In genomic region chr11:2928605-2929510, GRCh38 we compare ENCODE assay signal across 8 cellular contexts. TPM values are rescaled to one million over a fixed set of nuclear protein-coding genes. Genes with fewer than 3 reads are reported as not detected.
A peak's percentile ranks its signal among the peaks of the same experiment; 100 is the strongest.
DNase-seq lines count a peak whose midpoint lies in the region; ATAC-seq, FAIRE-seq and TF ChIP-seq lines count a peak whose summit lies in the region.

Gene PHLDA2 (minus strand): TSS chr11:2929420. CDS start chr11:2929364, 56 bp downstream.

- peaks cover 24% of the 10 kb centered on the region for H3K4me1 Mint-ChIP-seq in activated CD8-positive, alpha-beta T cell treated with anti-CD3 and anti-CD28 coated beads for 36 hours (ENCODE audit: low read depth)

- H3K4me3 Mint-ChIP-seq in activated CD8-positive, alpha-beta T cell treated with anti-CD3 and anti-CD28 coated beads for 36 hours: peak within 1 kb of the TSS; percentile 75

- no peak for TF ChIP-seq EP300 in stomach (IDR thresholded peaks at IDR 0.05)

- H4K20me1 ChIP-seq in endothelial cell of umbilical vein (replicated peaks; ENCODE audit: control insufficient read depth, extremely low read depth, insufficient read depth, low read length): no peaks in the 10 kb centered on the region

- peak within 1 kb of the TSS; percentile 79 for H3K4me2 ChIP-seq in endothelial cell of umbilical vein (ENCODE audit: insufficient read depth, low read length)

- BruUV-seq in endothelial cell of umbilical vein (replicated peaks; lab: Mats Ljungman, UMichigan): TSS peak; percentile 91

- H3K27me3 ChIP-seq in endothelial cell of umbilical vein (ENCODE audit: control insufficient read depth in 2 of 2, insufficient read depth in 2 of 2, low read length in 2 of 2) (no peaks in the 10 kb centered on the region), stomach (peaks cover 0 to 53% (median 12%) of the 10 kb centered on the region in 3 donors)

- peaks cover 2% of the 10 kb centered on the region for H3K9me3 Mint-ChIP-seq in activated CD8-positive, alpha-beta T cell treated with anti-CD3 and anti-CD28 coated beads for 36 hours

- ATAC-seq in activated CD8-positive, alpha-beta T cell treated with anti-CD3 and anti-CD28 coated beads for 36 hours: peak; percentile 14

- no peak for TF ChIP-seq CTCF in activated CD8-positive, alpha-beta T cell treated with anti-CD3 and anti-CD28 coated beads for 36 hours (IDR thresholded peaks at IDR 0.05)
- TF ChIP-seq CTCF in endothelial cell of umbilical vein (IDR thresholded peaks at IDR 0.05; ENCODE audit: extremely low read depth in 1 of 2, insufficient read depth in 1 of 2, low read depth in 1 of 2, low read length in 2 of 2) (no peak), stomach (IDR thresholded peaks at IDR 0.05) (no peak)

- H3K9me1 ChIP-seq in endothelial cell of umbilical vein (replicated peaks; ENCODE audit: control insufficient read depth, extremely low read depth, insufficient read depth, low read length): no peaks in the 10 kb centered on the region

- no peaks in the 10 kb centered on the region for H3K36me3 ChIP-seq in endothelial cell of umbilical vein (ENCODE audit: control insufficient read depth in 2 of 2, extremely low read depth in 1 of 2, insufficient read depth in 2 of 2, low read length in 2 of 2)
- no peaks in the 10 kb centered on the region for H3K36me3 ChIP-seq in stomach

- H3K79me2 ChIP-seq in endothelial cell of umbilical vein (ENCODE audit: control insufficient read depth, insufficient read depth, low read length): peaks cover 28% of the 10 kb centered on the region

- DNase-seq in ELR (ENCODE audit: low read depth): peak; percentile 87
- peak; percentile 10 for DNase-seq in NCI-H2029 treated with DMSO at 0.1 percent for 48 hours (lab: John Stamatoyannopoulos, UW)
- DNase-seq in activated CD8-positive, alpha-beta T cell treated with anti-CD3 and anti-CD28 coated beads for 36 hours: peak; percentile 76
- peak; percentile 59 for DNase-seq in endothelial cell of umbilical vein (ENCODE audit: low read depth, low spot score)
- DNase-seq in mucosa of gallbladder (ENCODE audit: low spot score): peak; percentile 78
- peak; percentile 71 for DNase-seq in stomach
- DNase-seq in medulla oblongata (ENCODE audit: extremely low spot score): no peak
- no peak for DNase-seq in G401 (ENCODE audit: low spot score)

- H3K9me3 ChIP-seq in endothelial cell of umbilical vein (replicated peaks; ENCODE audit: control insufficient read depth, insufficient read depth, low read length) (no peaks in the 10 kb centered on the region), stomach (no peaks in the 10 kb centered on the region)

- intact Hi-C loops in activated CD8-positive, alpha-beta T cell treated with anti-CD3 and anti-CD28 coated beads for 36 hours (cut with micrococcal nuclease): no loop called here
- intact Hi-C loops in endothelial cell of umbilical vein (cut with micrococcal nuclease) (loop anchor here (1.0 kb wide), 1 partner anchor 31 kb away; no protein-coding TSS in a partner anchor), stomach (cut with DNase I; ENCODE audit: low total_unique reads) (no loop called here)

- CTCF ChIA-PET in activated CD8-positive, alpha-beta T cell treated with anti-CD3 and anti-CD28 coated beads for 36 hours (lab: Charles Lee): interaction anchor here (1.3 to 2.6 kb wide), 10 partner anchors 9 to 395 kb away, joined by 3 to 23 read pairs (median 7); a partner anchor contains a TSS
- CTCF ChIA-PET in endothelial cell of umbilical vein (lab: Charles Lee): interaction anchor here (0.9 to 3.1 kb wide), 17 partner anchors 8 to 450 kb away, joined by 3 to 46 read pairs (median 6); partner anchors contain the start of genes NAP1L4 and ZNF195

- peak within 1 kb of the TSS; percentile 68 for H3K9ac ChIP-seq in endothelial cell of umbilical vein (replicated peaks; ENCODE audit: extremely low read depth, insufficient read depth, low read length)

- H3K4me3 ChIP-seq in endothelial cell of umbilical vein (replicated peaks in 1 of 3; ENCODE audit: insufficient read depth in 1 of 3, low read depth in 1 of 3, low read length in 3 of 3) (peak within 1 kb of the TSS; percentile 50 to 54 (median 53)), stomach (peak within 1 kb of the TSS; percentile 52 to 71 (median 60))

- in situ Hi-C loops in G401 (cut with HindIII; ENCODE audit: low sequenced_read_pairs): no loop called here

- H3K36me3 Mint-ChIP-seq in activated CD8-positive, alpha-beta T cell treated with anti-CD3 and anti-CD28 coated beads for 36 hours (ENCODE audit: low read depth): no peaks in the 10 kb centered on the region

- peak within 1 kb of the TSS; percentile 79 for H2AFZ ChIP-seq in endothelial cell of umbilical vein (ENCODE audit: low read depth, low read length)

- dilution Hi-C loops in endothelial cell of umbilical vein (cut with MboI; ENCODE audit: extremely low pct_ligation_motif_present, low sequenced_read_pairs): no loop called here

- peak within 1 kb of the TSS; percentile 78 for H3K27ac ChIP-seq in endothelial cell of umbilical vein (ENCODE audit: insufficient read depth, low read depth, low read length)
- peak within 1 kb of the TSS; percentile 84 to 89 (median 88) for H3K27ac ChIP-seq in stomach

- POLR2A ChIA-PET in activated CD8-positive, alpha-beta T cell treated with anti-CD3 and anti-CD28 coated beads for 36 hours (lab: Charles Lee): interaction anchor here (0.7 to 4.5 kb wide), 5 partner anchors 12 to 206 kb away, joined by 3 to 39 read pairs (median 5); a partner anchor contains a TSS
- POLR2A ChIA-PET in endothelial cell of umbilical vein (lab: Charles Lee): interaction anchor here (0.8 to 2.1 kb wide), 13 partner anchors 10 to 396 kb away, joined by 3 to 13 read pairs (median 4); partner anchors contain the start of genes CDKN1C and NAP1L4

- FAIRE-seq in endothelial cell of umbilical vein (lab: Jason Lieb, UNC): peak; percentile 66

- WGBS in stomach, 5 donors: 0 to 2% (median 1%) methylated on average over 24 to 109 of the region's 109 CpGs

- peaks cover 25% of the 10 kb centered on the region for H3K27me3 Mint-ChIP-seq in activated CD8-positive, alpha-beta T cell treated with anti-CD3 and anti-CD28 coated beads for 36 hours

- H3K27ac Mint-ChIP-seq in activated CD8-positive, alpha-beta T cell treated with anti-CD3 and anti-CD28 coated beads for 36 hours: peak within 1 kb of the TSS; percentile 79

- TF ChIP-seq POLR2A in endothelial cell of umbilical vein (IDR thresholded peaks at IDR 0.05; ENCODE audit: low read depth, low read length): peak; percentile 95
- peak in 2 of 4 donors; percentile 60 to 83 for TF ChIP-seq POLR2A in stomach (IDR thresholded peaks at IDR 0.05)

- H3K4me1 ChIP-seq in endothelial cell of umbilical vein (ENCODE audit: control insufficient read depth, extremely low read depth, insufficient read depth, low read length) (peaks cover 26% of the 10 kb centered on the region), stomach (peaks cover 41 to 73% (median 55%) of the 10 kb centered on the region in 4 donors)

TF ChIP-seq in endothelial cell of umbilical vein, 7 proteins besides CTCF, POLR2A, EP300 and RAD21:
- no peak for TF ChIP-seq GATA2 (IDR thresholded peaks at IDR 0.05; ENCODE audit: insufficient read depth, insufficient read length, low read depth, low read length)
- TF ChIP-seq MAX (IDR thresholded peaks at IDR 0.05; ENCODE audit: insufficient read depth, insufficient read length): no peak
- TF ChIP-seq MYC (IDR thresholded peaks at IDR 0.05; ENCODE audit: low read depth, low read length): peak; percentile 57
- no peak for TF ChIP-seq EZH2 (IDR thresholded peaks at IDR 0.05; ENCODE audit: borderline replicate concordance, low read depth, low read length, severe bottlenecking)
- TF ChIP-seq POLR2AphosphoS5 (IDR thresholded peaks at IDR 0.05; ENCODE audit: insufficient read depth, low read depth, low read length): peak; percentile 95
- TF ChIP-seq FOS (IDR thresholded peaks at IDR 0.05; ENCODE audit: borderline replicate concordance, insufficient read depth, low read length): no peak
- TF ChIP-seq JUN (IDR thresholded peaks at IDR 0.05; ENCODE audit: borderline replicate concordance, insufficient read depth, insufficient read length, low read depth): no peak

RNA-seq across cellular contexts. Expression of gene PHLDA2, which starts in this region (rescaled TPM):
- total RNA-seq in activated CD8-positive, alpha-beta T cell treated with anti-CD3 and anti-CD28 coated beads for 36 hours: 1 to 10 TPM; 3.6 to 3.7 TPM
- total RNA-seq in endothelial cell of umbilical vein: 44.5 and 51.5 TPM in 2 replicates
- polyA plus RNA-seq in endothelial cell of umbilical vein: 38.5 and 45.6 TPM in 2 replicates
- 20.7 and 42.6 TPM in 2 replicates for polyA plus RNA-seq in endothelial cell of umbilical vein (2011; cell fraction: cytosol; rRNA removed)
- polyA plus RNA-seq in endothelial cell of umbilical vein (2011; cell fraction: nucleus; rRNA removed): 9.4 and 13.0 TPM in 2 replicates
- polyA plus RNA-seq in endothelial cell of umbilical vein (2012): 36.8 and 57.9 TPM in 2 replicates
- 3.8 and 5.2 TPM in 2 replicates for polyA minus RNA-seq in endothelial cell of umbilical vein
- 76.2 TPM for polyA minus RNA-seq in endothelial cell of umbilical vein (2011; cell fraction: cytosol; rRNA and poly(A)+ RNA removed)
- 4.0 and 13.1 TPM in 2 replicates for polyA minus RNA-seq in endothelial cell of umbilical vein (2011; cell fraction: nucleus; rRNA and poly(A)+ RNA removed)
- total RNA-seq in mucosa of gallbladder: 38.7 TPM
- 10 to 100 TPM in 1 of 5 donors, 1 to 10 TPM in 1, not detected in 3; 3.1 to 34.2 TPM for total RNA-seq in stomach
- polyA plus RNA-seq in stomach: 10 to 100 TPM; 19.7 to 32.7 (median 25.5) TPM
- total RNA-seq in G401 (2014; rRNA removed; shearing (Covaris generic)): 2.2 and 3.1 TPM in 2 replicates

Comparison
In these comparisons a context has a peak if more than half of its experiments do, and no peak if none do; other contexts are left out.
1. DNase-seq: peak in ELR (single experiment), NCI-H2029 treated with DMSO at 0.1 percent for 48 hours (single experiment), activated CD8-positive, alpha-beta T cell treated with anti-CD3 and anti-CD28 coated beads for 36 hours (single experiment), endothelial cell of umbilical vein (single experiment), mucosa of gallbladder (single experiment) and stomach (single experiment); none in medulla oblongata (single experiment) and G401 (single experiment).